15 cellular contexts compared by ENCODE assay signal in genomic region chr15:36468746-36469145, GRCh38.
DNase-seq lines count a peak whose midpoint lies in the region; ATAC-seq, FAIRE-seq and TF ChIP-seq lines count a peak whose summit lies in the region.
"Had no signal": no experiment of that assay in that cellular context is flagged by ENCODE, and none has a peak within 500 bp of the region (broad histone marks: within the 10 kb centered on the region; RNA-seq: fewer than 3 reads in every experiment).

No MANE protein-coding gene starts in this region.

- H3K27ac ChIP-seq in GM12878 (ENCODE audit: control insufficient read depth, insufficient read depth) (no peak overlapping the region), keratinocyte (ENCODE audit: control insufficient read depth, insufficient read depth, low read length) (peak overlapping the region; percentile 57)
- H3K27ac ChIP-seq: BLaER1 treated with 17β-estradiol and CSF1 and Interleukin-3, amounts not matched to agents 10 nM and 100 nM; spleen had no signal

- dilution Hi-C loops in keratinocyte (cut with MboI; ENCODE audit: extremely low pct_ligation_motif_present, low sequenced_read_pairs): no loop called here

- 62% methylated on average over 5 of the region's 5 CpGs for WGBS in GM12878 (ENCODE audit: insufficient coverage, insufficient replicate concordance, low lambda C conversion rate, missing lambda C conversion rate)

- H3K4me3 Mint-ChIP-seq in glutamatergic neuron (ENCODE audit: unreplicated experiment): no peak overlapping the region
- H3K4me3 Mint-ChIP-seq: activated B cell treated with CpG ODN at 0.5 μM for 24 hours; endodermal cell; stimulated activated naive CD8-positive, alpha-beta T cell treated with anti-CD3 and anti-CD28 coated beads, Interleukin-15, amount 100 ng/mL, for 72 hours had no signal

- intact Hi-C loops in GM12878 (cut with micrococcal nuclease; ENCODE audit: unreplicated experiment): no loop called here

- TF ChIP-seq EP300 in GM12878 (IDR thresholded peaks at IDR 0.05; ENCODE audit: borderline replicate concordance in 1 of 2, control insufficient read depth in 1 of 2, low read depth in 2 of 2, low read length in 2 of 2): no peak

- CTCF ChIA-PET in GM12878 (lab: Yijun Ruan, JAX): interaction anchor here (1.1 kb wide), 1 partner anchor 20 kb away, joined by 3 read pairs; no protein-coding TSS in a partner anchor

- in situ Hi-C loops in GM12878 (cut with MboI): no loop called here

- no peak overlapping the region for H3K27ac Mint-ChIP-seq in glutamatergic neuron (ENCODE audit: unreplicated experiment)
- H3K27ac Mint-ChIP-seq: activated B cell treated with CpG ODN at 0.5 μM for 24 hours; endodermal cell; stimulated activated naive CD8-positive, alpha-beta T cell treated with anti-CD3 and anti-CD28 coated beads, Interleukin-15, amount 100 ng/mL, for 72 hours had no signal

- SMC1A ChIA-PET in GM12878 (lab: Charles Lee; ENCODE audit: uncharacterized antibody, unreplicated experiment): interaction anchor here (0.9 to 2.0 kb wide), 4 partner anchors 10 to 117 kb away, joined by 3 to 7 read pairs (median 4); no protein-coding TSS in a partner anchor

- no peak overlapping the region for H3K9ac ChIP-seq in GM12878 (ENCODE audit: control insufficient read depth, insufficient read depth, low read length)
- no peak overlapping the region for H3K9ac ChIP-seq in keratinocyte (ENCODE audit: control insufficient read depth, extremely low read depth, insufficient read depth, low read length)
- H3K9ac ChIP-seq: BLaER1 treated with 17β-estradiol and CSF1 and Interleukin-3, amounts not matched to agents 10 nM and 100 nM had no signal

- no peak for TF ChIP-seq POLR2A in GM12878 (IDR thresholded peaks at IDR 0.05; ENCODE audit: low read depth, low read length)

- H3K9me1 ChIP-seq in keratinocyte (ENCODE audit: control insufficient read depth, extremely low read depth, insufficient read depth, low read length): no peaks in the 10 kb centered on the region

- TF ChIP-seq CTCF in GM12878 (IDR thresholded peaks at IDR 0.05 in 2 of 3, conservative IDR thresholded peaks at IDR 0.05 in 1 of 3; ENCODE audit: control insufficient read depth in 2 of 3, extremely low read depth in 1 of 3, insufficient read depth in 1 of 3, low read depth in 3 of 3, low read length in 3 of 3): no peak
- TF ChIP-seq CTCF in keratinocyte (optimal IDR thresholded peaks at IDR 0.05 in 1 of 3, IDR thresholded peaks at IDR 0.05 in 1 of 3, conservative IDR thresholded peaks at IDR 0.05 in 1 of 3; ENCODE audit: extremely low read depth in 1 of 3, insufficient read depth in 2 of 3, low read length in 3 of 3): no peak
- TF ChIP-seq CTCF in glutamatergic neuron (IDR thresholded peaks at IDR 0.05; ENCODE audit: partially characterized antibody, unreplicated experiment): no peak
- TF ChIP-seq CTCF in GM20000 (IDR thresholded peaks at IDR 0.05; ENCODE audit: extremely low read depth, missing control alignments): no peak

- H3K36me3 ChIP-seq in GM12878 (ENCODE audit: control insufficient read depth in 2 of 2, insufficient read depth in 2 of 2, low read length in 1 of 2) (no peaks in the 10 kb centered on the region), keratinocyte (ENCODE audit: control insufficient read depth in 2 of 2, extremely low read depth in 1 of 2, insufficient read depth in 2 of 2, low read length in 2 of 2) (no peaks in the 10 kb centered on the region)
- H3K36me3 ChIP-seq: BLaER1 treated with 17β-estradiol and CSF1 and Interleukin-3, amounts not matched to agents 10 nM and 100 nM; spleen had no signal

- H3K9me3 Mint-ChIP-seq in glutamatergic neuron (ENCODE audit: unreplicated experiment): peaks cover 3% of the 10 kb centered on the region
- H3K9me3 Mint-ChIP-seq: activated B cell treated with CpG ODN at 0.5 μM for 24 hours had no signal

- H3K36me3 Mint-ChIP-seq in glutamatergic neuron (ENCODE audit: unreplicated experiment): peaks cover 2% of the 10 kb centered on the region

- H3K27me3 ChIP-seq in GM12878 (replicated peaks in 1 of 2; ENCODE audit: control insufficient read depth in 2 of 2, insufficient read depth in 2 of 2, low read length in 1 of 2) (no peaks in the 10 kb centered on the region), keratinocyte (ENCODE audit: control insufficient read depth, extremely low read depth, insufficient read depth, low read length) (no peaks in the 10 kb centered on the region)
- H3K27me3 ChIP-seq: BLaER1 treated with 17β-estradiol and CSF1 and Interleukin-3, amounts not matched to agents 10 nM and 100 nM; spleen had no signal

- BruUV-seq in GM12878 (replicated peaks; lab: Mats Ljungman, UMichigan): no TSS peak

- no peak overlapping the region for H2AFZ ChIP-seq in GM12878 (ENCODE audit: control insufficient read depth, low read depth, low read length)
- peak overlapping the region; percentile 80 for H2AFZ ChIP-seq in keratinocyte (ENCODE audit: control insufficient read depth, low read length)

- H3K4me1 Mint-ChIP-seq in glutamatergic neuron (ENCODE audit: low read depth, unreplicated experiment): peaks cover 8% of the 10 kb centered on the region
- H3K4me1 Mint-ChIP-seq: activated B cell treated with CpG ODN at 0.5 μM for 24 hours; endodermal cell; stimulated activated naive CD8-positive, alpha-beta T cell treated with anti-CD3 and anti-CD28 coated beads, Interleukin-15, amount 100 ng/mL, for 72 hours had no signal

- POLR2A ChIA-PET in GM12878 (lab: Charles Lee): no interaction called here

- H4K20me1 ChIP-seq in GM12878 (ENCODE audit: control insufficient read depth, insufficient read depth) (no peaks in the 10 kb centered on the region), keratinocyte (ENCODE audit: control insufficient read depth, extremely low read depth, insufficient read depth, low read length) (no peaks in the 10 kb centered on the region)
- H4K20me1 ChIP-seq: BLaER1 treated with 17β-estradiol and CSF1 and Interleukin-3, amounts not matched to agents 10 nM and 100 nM had no signal

- RAD21 ChIA-PET in GM12878 (lab: Charles Lee; ENCODE audit: unreplicated experiment): interaction anchor here (0.8 to 1.9 kb wide), 2 partner anchors 10 to 81 kb away, joined by 3 to 7 read pairs; no protein-coding TSS in a partner anchor

- H3K4me3 ChIP-seq in GM12878 (no peak overlapping the region), keratinocyte (ENCODE audit: control insufficient read depth in 2 of 3, extremely low read depth in 1 of 3, insufficient read depth in 2 of 3, low read depth in 1 of 3, low read length in 3 of 3) (peak overlapping the region in 1 of 3 experiments; percentile 34)
- H3K4me3 ChIP-seq: BLaER1 treated with 17β-estradiol and CSF1 and Interleukin-3, amounts not matched to agents 10 nM and 100 nM; spleen had no signal

- no peaks in the 10 kb centered on the region for H3K79me2 ChIP-seq in GM12878 (ENCODE audit: control insufficient read depth, insufficient read depth, low read length)
- no peaks in the 10 kb centered on the region for H3K79me2 ChIP-seq in keratinocyte (ENCODE audit: control insufficient read depth, insufficient read depth, low read length)

- ATAC-seq in GM12878: peak; percentile 84
- ATAC-seq in HG03025 (IDR thresholded peaks at IDR 0.05; ENCODE audit: low FRiP score, unreplicated experiment): no peak
- ATAC-seq: Panc1; stimulated activated naive CD8-positive, alpha-beta T cell treated with anti-CD3 and anti-CD28 coated beads, Interleukin-15, amount 100 ng/mL, for 72 hours had no signal

- no peaks in the 10 kb centered on the region for H3K27me3 Mint-ChIP-seq in glutamatergic neuron (ENCODE audit: unreplicated experiment)
- H3K27me3 Mint-ChIP-seq: activated B cell treated with CpG ODN at 0.5 μM for 24 hours; stimulated activated naive CD8-positive, alpha-beta T cell treated with anti-CD3 and anti-CD28 coated beads, Interleukin-15, amount 100 ng/mL, for 72 hours had no signal

- H3K4me2 ChIP-seq in GM12878 (ENCODE audit: control insufficient read depth, insufficient read depth) (no peak overlapping the region), keratinocyte (ENCODE audit: control insufficient read depth, extremely low read depth, insufficient read depth, low read depth, low read length) (peak overlapping the region; percentile 69)
- H3K4me2 ChIP-seq: BLaER1 treated with 17β-estradiol and CSF1 and Interleukin-3, amounts not matched to agents 10 nM and 100 nM had no signal

- H3K4me1 ChIP-seq in GM12878 (ENCODE audit: control insufficient read depth, insufficient read depth, low read length) (no peaks in the 10 kb centered on the region), keratinocyte (ENCODE audit: control insufficient read depth, extremely low read depth, insufficient read depth, low read length) (peaks cover 16% of the 10 kb centered on the region)
- H3K4me1 ChIP-seq: spleen had no signal

- no peaks in the 10 kb centered on the region for H3K9me3 ChIP-seq in GM12878 (replicated peaks; ENCODE audit: control insufficient read depth, insufficient read depth, low read length)
- H3K9me3 ChIP-seq in keratinocyte (ENCODE audit: control insufficient read depth, low read depth, low read length): no peaks in the 10 kb centered on the region
- H3K9me3 ChIP-seq: BLaER1 treated with 17β-estradiol and CSF1 and Interleukin-3, amounts not matched to agents 10 nM and 100 nM; spleen had no signal

- no peak for TF ChIP-seq RAD21 in GM12878 (IDR thresholded peaks at IDR 0.05; ENCODE audit: insufficient read depth, low read depth, low read length)

- DNase-seq in AG08396 (ENCODE audit: low spot score): peak; percentile 75
- peak; percentile 39 for DNase-seq in HT1080 (ENCODE audit: low read depth)
- DNase-seq in GM12878 (ENCODE audit: low read depth, low spot score): no peak
- peak; percentile 60 for DNase-seq in keratinocyte (ENCODE audit: low read depth, low spot score)
- no peak for DNase-seq in glutamatergic neuron
- DNase-seq in HK-2 (ENCODE audit: unreplicated experiment): no peak
- DNase-seq in GM20000 (ENCODE audit: low spot score): no peak
- DNase-seq: activated B cell treated with CpG ODN at 0.5 μM for 24 hours; endodermal cell; MM.1S; spleen; stimulated activated naive CD8-positive, alpha-beta T cell treated with anti-CD3 and anti-CD28 coated beads, Interleukin-15, amount 100 ng/mL, for 72 hours had no signal

- no peak for FAIRE-seq in GM12878 (lab: Jason Lieb, UNC)
- peak; percentile 91 for FAIRE-seq in keratinocyte (lab: Jason Lieb, UNC)

TF ChIP-seq in GM12878, 131 proteins besides CTCF, POLR2A, EP300 and RAD21 (continues in another document):
- peak; percentile 43 for TF ChIP-seq IKZF1 (conservative IDR thresholded peaks at IDR 0.05)
- TF ChIP-seq SMAD1 (IDR thresholded peaks at IDR 0.05; ENCODE audit: low read depth, partially characterized antibody): no peak
- peak; percentile 55; the same call in 1 of the 2 replicates for TF ChIP-seq DPF2 (IDR thresholded peaks at IDR 0.05)
- TF ChIP-seq ESRRA (IDR thresholded peaks at IDR 0.05; ENCODE audit: low read length): no peak
- TF ChIP-seq MTA3 (IDR thresholded peaks at IDR 0.05; ENCODE audit: borderline replicate concordance, low read length): no peak
- TF ChIP-seq IKZF2 (IDR thresholded peaks at IDR 0.05): peak; percentile 29 to 56; a peak in 2 of 4 replicates
- TF ChIP-seq TCF7 (IDR thresholded peaks at IDR 0.05; ENCODE audit: borderline replicate concordance): no peak
- TF ChIP-seq CHD1 (IDR thresholded peaks at IDR 0.05; ENCODE audit: low read depth, low read length): peak; percentile 44; the same call in 1 of the 2 replicates

Comparison
In these comparisons a context has a peak if more than half of its experiments do, and no peak if none do; other contexts are left out.
1. DNase-seq: peak in AG08396 (single experiment), HT1080 (single experiment) and keratinocyte (single experiment); none in GM12878 (single experiment), glutamatergic neuron (single experiment), HK-2 (single experiment) and GM20000 (single experiment).